ENCODE assay signal across 8 cellular contexts in the genomic region with DNA sequence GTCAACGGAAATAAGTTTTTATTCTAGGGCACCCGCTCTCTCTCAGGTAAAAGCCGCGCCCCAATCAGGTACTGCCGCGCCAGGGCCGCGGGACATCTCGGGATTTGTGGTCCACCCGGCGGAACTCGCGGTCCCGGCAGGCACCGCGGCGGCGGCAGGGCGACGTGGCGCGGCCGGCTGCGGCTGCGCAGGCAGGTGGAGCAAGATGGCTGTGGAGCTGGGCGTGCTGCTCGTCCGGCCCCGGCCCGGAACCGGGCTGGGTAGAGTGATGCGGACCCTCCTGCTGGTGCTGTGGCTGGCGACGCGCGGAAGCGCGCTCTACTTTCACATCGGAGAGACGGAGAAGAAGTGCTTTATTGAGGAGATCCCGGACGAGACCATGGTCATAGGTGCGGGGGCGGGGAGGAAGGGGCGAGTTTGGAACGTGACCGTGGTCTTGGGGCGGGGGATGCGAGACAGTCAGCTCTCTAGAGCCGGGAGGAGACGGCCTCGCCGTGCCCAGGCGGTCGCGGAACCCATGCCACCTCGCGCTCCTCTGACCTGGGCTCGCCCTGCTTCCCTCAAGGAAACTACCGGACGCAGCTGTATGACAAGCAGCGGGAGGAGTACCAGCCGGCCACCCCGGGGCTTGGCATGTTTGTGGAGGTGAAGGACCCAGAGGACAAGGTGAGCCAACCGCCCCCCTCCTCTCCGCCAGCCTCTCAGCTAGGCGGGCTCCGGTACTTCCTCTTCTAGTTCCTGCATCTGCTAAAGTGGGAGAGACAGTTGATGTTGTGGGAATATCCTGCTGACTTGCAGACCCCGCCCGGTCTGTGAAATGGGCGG. TPM values are rescaled to one million over a fixed set of nuclear protein-coding genes. Genes with fewer than 3 reads are reported as not detected.
DNase-seq lines count a peak whose midpoint lies in the region; ATAC-seq and TF ChIP-seq lines count a peak whose summit lies in the region.

TSS of gene TMED9 (plus strand) at position 194 of the 825 bp plus-strand sequence. CDS start at position 206, 12 bp downstream.

- CTCF ChIA-PET in Caco-2 (lab: Charles Lee) (interaction anchor here (0.6 to 1.5 kb wide), 3 partner anchors 15 to 92 kb away, joined by 3 to 7 read pairs (median 4); no protein-coding TSS in a partner anchor), PC-3 (lab: Charles Lee) (no interaction called here)

- no peaks in the 10 kb centered on the region for H3K9me2 ChIP-seq in PC-3 (replicated peaks; ENCODE audit: low read length)

- H3K4me1 Mint-ChIP-seq in Caco-2 (ENCODE audit: low read depth, unreplicated experiment), result peaks cover 20% of the 10 kb centered on the region

- ATAC-seq in GM19463 (IDR thresholded peaks at IDR 0.05; ENCODE audit: unreplicated experiment) (peak; percentile 97), PC-3 (peak; percentile 97)

- H3K27me3 Mint-ChIP-seq in Caco-2 (ENCODE audit: insufficient read depth, unreplicated experiment), result no peaks in the 10 kb centered on the region

- POLR2A ChIA-PET in Caco-2 (lab: Charles Lee) (interaction anchor here (0.5 to 1.4 kb wide), 4 partner anchors 12 to 1055 kb away, joined by 3 to 7 read pairs (median 4); partner anchors contain the start of gene RNF44), PC-3 (lab: Charles Lee; ENCODE audit: unreplicated experiment) (interaction anchor here (0.6 to 1.0 kb wide), 2 partner anchors 46 to 54 kb away, joined by 3 to 5 read pairs; no protein-coding TSS in a partner anchor)

- TF ChIP-seq CTCF in Caco-2 (IDR thresholded peaks at IDR 0.05; ENCODE audit: insufficient read depth in 1 of 2, low read depth in 1 of 2, low read length in 1 of 2, severe bottlenecking in 1 of 2, unreplicated experiment in 1 of 2) (no peak), HL-60 (IDR thresholded peaks at IDR 0.05; ENCODE audit: insufficient read depth, low read length) (no peak), PC-3 (conservative IDR thresholded peaks at IDR 0.05; ENCODE audit: low read depth, low read length) (no peak), epithelial cell of proximal tubule (conservative IDR thresholded peaks at IDR 0.05; ENCODE audit: low read depth, low read length) (no peak)

- H3K36me3 Mint-ChIP-seq in Caco-2 (ENCODE audit: insufficient read depth, unreplicated experiment), result peaks cover 50% of the 10 kb centered on the region

- H3K4me3 ChIP-seq in Caco-2 (ENCODE audit: low read depth, low read length) (peak within 1 kb of the TSS; percentile 87), HL-60 (replicated peaks; ENCODE audit: insufficient read depth, low read length) (peak within 1 kb of the TSS; percentile 99), PC-3 (ENCODE audit: low read length) (peak within 1 kb of the TSS; percentile 90), epithelial cell of proximal tubule (ENCODE audit: low read depth, low read length) (peak within 1 kb of the TSS; percentile 97)

- no peaks in the 10 kb centered on the region for H3K9me3 Mint-ChIP-seq in Caco-2 (ENCODE audit: unreplicated experiment)

- H3K9me3 ChIP-seq in Caco-2, result no peaks in the 10 kb centered on the region
- H3K9me3 ChIP-seq in PC-3 (ENCODE audit: low read length), result no peaks in the 10 kb centered on the region

- no peaks in the 10 kb centered on the region for H3F3A ChIP-seq in PC-3 (ENCODE audit: low read length, unreplicated experiment)

- H3K27ac ChIP-seq in HL-60 (replicated peaks), result peak within 1 kb of the TSS; percentile 88
- peak within 1 kb of the TSS; percentile 33 for H3K27ac ChIP-seq in PC-3 (ENCODE audit: low read length)

- peaks cover 15% of the 10 kb centered on the region for H3K36me3 ChIP-seq in Caco-2 (ENCODE audit: control insufficient read depth, insufficient read depth, low read length)
- H3K36me3 ChIP-seq in PC-3 (ENCODE audit: low read depth, low read length), result peaks cover 36% of the 10 kb centered on the region

- intact Hi-C loops in Caco-2 (cut with micrococcal nuclease; ENCODE audit: unreplicated experiment) (no loop called here), PC-3 (cut with micrococcal nuclease) (loop anchor here (2.0 kb wide), 1 partner anchor 37 kb away; the partner anchor contains the start of gene FAM193B)

- peak within 1 kb of the TSS; percentile 96 for H2AFZ ChIP-seq in PC-3 (ENCODE audit: low read length)

- H4K20me1 ChIP-seq in PC-3 (ENCODE audit: low read length), result 0 out of 2 replicates have a peak, but pooled peaks cover 7% of the 10 kb centered on the region

- peaks cover 22% of the 10 kb centered on the region for H3K4me1 ChIP-seq in Caco-2
- H3K4me1 ChIP-seq in PC-3 (ENCODE audit: insufficient read depth, low read length), result peaks cover 14% of the 10 kb centered on the region

- peak within 1 kb of the TSS; percentile 84 for H3K4me3 Mint-ChIP-seq in Caco-2 (ENCODE audit: unreplicated experiment)

- no peaks in the 10 kb centered on the region for H3K27me3 ChIP-seq in Caco-2 (replicated peaks; ENCODE audit: control insufficient read depth, insufficient read depth, low read length)
- H3K27me3 ChIP-seq in HL-60 (ENCODE audit: insufficient read depth, poor library complexity, severe bottlenecking), result no peaks in the 10 kb centered on the region
- peaks cover 4% of the 10 kb centered on the region; the same call in 1 of the 2 replicates for H3K27me3 ChIP-seq in PC-3 (ENCODE audit: low read length)

- H3K79me2 ChIP-seq in PC-3 (ENCODE audit: low read length), result peaks cover 21% of the 10 kb centered on the region

- peak within 1 kb of the TSS; percentile 80 for H3K4me2 ChIP-seq in PC-3 (ENCODE audit: low read length)

- H3K27ac Mint-ChIP-seq in Caco-2 (ENCODE audit: unreplicated experiment), result peak within 1 kb of the TSS; percentile 88

- DNase-seq in Caco-2, result peak; percentile 89 to 93
- peak; percentile 70 to 87 for DNase-seq in HL-60 (ENCODE audit: low read depth in 1 of 2, low spot score in 1 of 2)
- peak; percentile 91 for DNase-seq in PC-3
- peak; percentile 90 for DNase-seq in activated T-cell treated with anti-CD3 and anti-CD28 coated beads, Interleukin-2, amount 50 U/mL, for 1 hour
- DNase-seq in epithelial cell of proximal tubule (ENCODE audit: low read depth), result no peak
- peak; percentile 88 for DNase-seq in mucosa of gallbladder (ENCODE audit: low spot score)
- peak; percentile 82 for DNase-seq in stimulated activated CD8-positive, alpha-beta memory T cell treated with anti-CD3 and anti-CD28 coated beads, Interleukin-4, amount 100 ng/mL, for 24 hours (ENCODE audit: low read depth)

- H3K9ac ChIP-seq in PC-3 (ENCODE audit: low read length), result peak within 1 kb of the TSS; percentile 94

- BruUV-seq in Caco-2 (replicated peaks; lab: Mats Ljungman, UMichigan), result no TSS peak
- BruUV-seq in PC-3 (replicated peaks; lab: Mats Ljungman, UMichigan), result TSS peak; percentile 53

RNA-seq across cellular contexts. Expression of gene TMED9, which starts in this region (rescaled TPM):
- total RNA-seq in Caco-2 (2022) (236 and 240 TPM in 2 replicates), PC-3 (2014; rRNA removed) (217 and 261 TPM in 2 replicates), epithelial cell of proximal tubule (92.0 and 102 TPM in 2 replicates), mucosa of gallbladder (155 TPM)
